In genomic region chr7:71740196-71740560, GRCh38 we compare ENCODE assay signal across 33 cellular contexts.
"Had no signal": no experiment of that assay in that cellular context is flagged by ENCODE, and none has a peak within 500 bp of the region (broad histone marks: within the 10 kb centered on the region; RNA-seq: fewer than 3 reads in every experiment).

No MANE protein-coding gene starts in this region.

- H3K27me3 ChIP-seq: body of pancreas, esophagus squamous epithelium had no signal

- H3K4me3 ChIP-seq: adrenal gland, body of pancreas, esophagus squamous epithelium, gastroesophageal sphincter, heart right ventricle had no signal

- FAIRE-seq: colon, endometrium, endothelial cell of umbilical vein had no signal

- DNase-seq: activated CD4-positive, alpha-beta memory T cell treated with anti-CD3 and anti-CD28 coated beads for 36 hours; activated CD4-positive, alpha-beta T cell treated with anti-CD3 and anti-CD28 coated beads for 36 hours; activated CD4-positive, alpha-beta T cell treated with anti-CD3 and anti-CD28 coated beads, Interleukin-2, amount 10 ng/mL, durations not matched to agents 24 days and 14 days; activated CD4-positive, CD25-positive, alpha-beta regulatory T cell; activated CD4-positive, CD25-positive, alpha-beta regulatory T cell treated with anti-CD3 and anti-CD28 coated beads, Interleukin-2, amount 50 U/mL, for 72 hours; activated CD8-positive, alpha-beta memory T cell treated with anti-CD3 and anti-CD28 coated beads, Interleukin-2, amount 10 ng/mL, durations not matched to agents 7 days and 5 days; activated CD8-positive, alpha-beta memory T cell treated with anti-CD3 and anti-CD28 coated beads, Interleukin-2, amount 50 U/mL, for 4 hours; activated CD8-positive, alpha-beta T cell treated with anti-CD3 and anti-CD28 coated beads, Interleukin-2, amount 10 ng/mL, durations not matched to agents 7 days and 5 days; activated effector memory CD4-positive, alpha-beta T cell treated with anti-CD3 and anti-CD28 coated beads, Interleukin-2, amount 50 U/mL, for 16 hours; activated naive CD4-positive, alpha-beta T cell treated with anti-CD3 and anti-CD28 coated beads for 36 hours; activated naive CD8-positive, alpha-beta T cell treated with anti-CD3 and anti-CD28 coated beads for 36 hours; activated naive CD8-positive, alpha-beta T cell treated with anti-CD3 and anti-CD28 coated beads, Interleukin-2, amount 50 U/mL, for 24 hours; activated T-cell treated with anti-CD3 and anti-CD28 coated beads, Interleukin-2, amount 50 U/mL, for 1 hour; activated T-cell treated with anti-CD3 and anti-CD28 coated beads, Interleukin-2, amount 50 U/mL, for 48 hours; amygdala; aorta; body of pancreas; caudate nucleus; cortex of kidney; dermis blood vessel endothelial cell; effector CD4-positive, alpha-beta T cell; esophagus squamous epithelium; foreskin melanocyte; heart right ventricle; T-helper 17 cell; T1000; WERI-Rb-1 had no signal

- H3K4me1 ChIP-seq: adrenal gland, body of pancreas, esophagus squamous epithelium, gastroesophageal sphincter, heart right ventricle had no signal

- H3K36me3 ChIP-seq: adrenal gland, esophagus squamous epithelium, gastroesophageal sphincter, heart right ventricle, WERI-Rb-1 had no signal

- ATAC-seq: activated CD4-positive, alpha-beta T cell treated with anti-CD3 and anti-CD28 coated beads for 36 hours; activated CD8-positive, alpha-beta memory T cell treated with anti-CD3 and anti-CD28 coated beads, Interleukin-2, amount 10 ng/mL, durations not matched to agents 7 days and 5 days; activated CD8-positive, alpha-beta T cell treated with anti-CD3 and anti-CD28 coated beads, Interleukin-2, amount 10 ng/mL, durations not matched to agents 7 days and 5 days; activated naive CD8-positive, alpha-beta T cell treated with anti-CD3 and anti-CD28 coated beads, Interleukin-2, amount 50 U/mL, for 24 hours; body of pancreas; gastroesophageal sphincter; heart right ventricle; T-helper 17 cell had no signal

- H3K27ac ChIP-seq: adrenal gland, body of pancreas, epithelial cell of prostate, esophagus squamous epithelium, gastroesophageal sphincter, heart right ventricle, WERI-Rb-1 had no signal

- H3K9me3 ChIP-seq: adrenal gland, body of pancreas, esophagus squamous epithelium, gastroesophageal sphincter had no signal
